In the genomic region with DNA sequence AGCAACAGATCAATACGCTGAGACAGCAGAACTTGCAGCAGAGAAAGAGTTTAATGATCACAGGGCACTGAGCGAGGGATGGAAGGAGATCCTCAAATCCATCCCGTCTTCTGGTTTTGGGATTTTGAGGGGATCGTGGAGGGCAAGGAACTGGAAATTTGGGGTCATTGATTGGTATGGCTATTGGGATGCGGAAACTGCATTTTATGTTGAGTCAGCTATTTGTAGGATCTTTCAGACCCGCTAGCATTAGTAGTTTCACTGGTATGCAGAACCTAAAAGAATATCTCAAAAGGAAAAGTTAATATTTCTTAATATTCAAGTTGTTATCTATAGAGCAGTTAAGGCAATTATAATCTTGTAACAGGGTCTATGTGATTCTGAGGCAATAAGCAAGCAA, we compare ENCODE assay signal across 24 cellular contexts.
DNase-seq lines count a peak whose midpoint lies in the region; ATAC-seq, FAIRE-seq and TF ChIP-seq lines count a peak whose summit lies in the region.
"Had no signal": no experiment of that assay in that cellular context is flagged by ENCODE, and none has a peak within 500 bp of the region (broad histone marks: within the 10 kb centered on the region; RNA-seq: fewer than 3 reads in every experiment).

No MANE protein-coding gene starts in this region.

- peaks cover 13% of the 10 kb centered on the region for H3K9me3 Mint-ChIP-seq in activated CD8-positive, alpha-beta T cell treated with anti-CD3 and anti-CD28 coated beads, Interleukin-2, amount 10 ng/mL, durations not matched to agents 7 days and 5 days (ENCODE audit: insufficient read depth)

- TF ChIP-seq RAD21 in A549 (conservative IDR thresholded peaks at IDR 0.05 in 1 of 2, IDR thresholded peaks at IDR 0.05 in 1 of 2) (no peak), IMR-90 (IDR thresholded peaks at IDR 0.05; ENCODE audit: low read length) (no peak), H1 (IDR thresholded peaks at IDR 0.05 in 1 of 2, conservative IDR thresholded peaks at IDR 0.05 in 1 of 2; ENCODE audit: low read depth in 2 of 2, low read length in 2 of 2) (no peak)

- dilution Hi-C loops in IMR-90 (cut with HindIII; ENCODE audit: low sequenced_read_pairs, unreplicated experiment) = no loop called here

- H3K56ac ChIP-seq in IMR-90 (ENCODE audit: extremely low read depth, insufficient read depth, low read length) (no peak overlapping the region), H1 (replicated peaks; ENCODE audit: insufficient read length, low read depth, low read length) (no peak overlapping the region)

- H2BK120ac ChIP-seq in IMR-90 (ENCODE audit: low read depth, low read length) (no peak overlapping the region), H1 (replicated peaks; ENCODE audit: low read depth, low read length) (no peak overlapping the region)

- CTCF ChIA-PET in A549 (lab: Yijun Ruan, JAX) (no interaction called here), IMR-90 (lab: Yijun Ruan, JAX) (no interaction called here), H1 (lab: Charles Lee; ENCODE audit: partially characterized antibody) (no interaction called here), OCI-LY7 (lab: Charles Lee; ENCODE audit: unreplicated experiment) (no interaction called here)
- CTCF ChIA-PET in activated CD8-positive, alpha-beta T cell treated with anti-CD3 and anti-CD28 coated beads, Interleukin-2, amount 10 ng/mL, durations not matched to agents 7 days and 5 days (lab: Charles Lee) = no interaction called here

- H3K4me1 ChIP-seq in A549 (no peaks in the 10 kb centered on the region), IMR-90 (ENCODE audit: control insufficient read depth, insufficient read depth, low read length) (no peaks in the 10 kb centered on the region), H1 (replicated peaks in 1 of 4; ENCODE audit: control insufficient read depth in 3 of 4, insufficient read depth in 4 of 4, low read length in 3 of 4) (peaks cover 2 to 8% (median 3%) of the 10 kb centered on the region in 4 experiments; a peak in 4 of 7 replicates), OCI-LY7 (ENCODE audit: insufficient read depth, low read length, poor library complexity, severe bottlenecking) (no peaks in the 10 kb centered on the region)
- H3K4me1 ChIP-seq: BE2C, BLaER1 had no signal

- no peak overlapping the region for H4K8ac ChIP-seq in IMR-90 (ENCODE audit: low read depth in 2 of 2, low read length in 2 of 2)
- H4K8ac ChIP-seq in H1 (ENCODE audit: extremely low read depth, insufficient read depth, low read length) = no peak overlapping the region

- ATAC-seq in A549 (no peak), IMR-90 (ENCODE audit: low read depth) (no peak)
- no peak for ATAC-seq in activated CD8-positive, alpha-beta T cell treated with anti-CD3 and anti-CD28 coated beads, Interleukin-2, amount 10 ng/mL, durations not matched to agents 7 days and 5 days
- ATAC-seq: GM12878 had no signal

- DNase-seq in A549 (ENCODE audit: low read depth in 1 of 2, low spot score in 1 of 2) (no peak), IMR-90 (no peak), H1 (ENCODE audit: low read depth in 1 of 2, low spot score in 2 of 2) (no peak), OCI-LY7 (ENCODE audit: low spot score) (no peak)
- no peak for DNase-seq in activated CD8-positive, alpha-beta T cell treated with anti-CD3 and anti-CD28 coated beads, Interleukin-2, amount 10 ng/mL, durations not matched to agents 7 days and 5 days
- DNase-seq: ACHN; BE2C; C1 segment of cervical spinal cord; CD4-positive, alpha-beta memory T cell; CD4-positive, CD25-positive, alpha-beta regulatory T cell; CD8-positive, alpha-beta memory T cell; COR-L47; DMS 273 treated with DMSO at 0.1 percent for 48 hours; DMS153; DMS53; DMS79; DND-41; EL; GDM1 had no signal

- H3K27ac ChIP-seq in A549 (no peak overlapping the region), IMR-90 (ENCODE audit: insufficient read depth, low read length) (no peak overlapping the region), H1 (ENCODE audit: low read depth, low read length) (no peak overlapping the region), OCI-LY7 (ENCODE audit: low read depth, low read length, poor library complexity, severe bottlenecking) (no peak overlapping the region)
- H3K27ac ChIP-seq: BLaER1 had no signal

- H3K18ac ChIP-seq in IMR-90 (ENCODE audit: low read depth, low read length) (no peak overlapping the region), H1 (ENCODE audit: extremely low read depth, low read length) (no peak overlapping the region)

- H2BK5ac ChIP-seq in IMR-90 (ENCODE audit: low read depth, low read length, poor library complexity, severe bottlenecking) (no peak overlapping the region), H1 (ENCODE audit: low read depth, low read length) (no peak overlapping the region)

- no peak overlapping the region for H2BK15ac ChIP-seq in IMR-90 (ENCODE audit: low read depth, low read length)
- no peak overlapping the region for H2BK15ac ChIP-seq in H1 (ENCODE audit: low read length)

- H4K20me1 ChIP-seq in IMR-90 (ENCODE audit: insufficient read depth, low read length) (no peaks in the 10 kb centered on the region), H1 (replicated peaks in 1 of 2; ENCODE audit: control insufficient read depth in 1 of 2, insufficient read depth in 2 of 2, low read length in 2 of 2) (no peaks in the 10 kb centered on the region), OCI-LY7 (ENCODE audit: insufficient read depth, low read length) (no peaks in the 10 kb centered on the region)
- H4K20me1 ChIP-seq: BLaER1 had no signal

- FAIRE-seq in A549 (lab: Jason Lieb, UNC) (no peak), H1 (lab: Jason Lieb, UNC) (no peak)
- FAIRE-seq: GM12878, GM12892, GM18507 had no signal

- no peaks in the 10 kb centered on the region for H3K4me1 Mint-ChIP-seq in activated CD8-positive, alpha-beta T cell treated with anti-CD3 and anti-CD28 coated beads, Interleukin-2, amount 10 ng/mL, durations not matched to agents 7 days and 5 days (ENCODE audit: low read depth)
- H3K4me1 Mint-ChIP-seq: CD14-positive monocyte; CD4-positive, alpha-beta memory T cell; CD4-positive, CD25-positive, alpha-beta regulatory T cell; CD8-positive, alpha-beta memory T cell had no signal

- H3K14ac ChIP-seq in IMR-90 (replicated peaks; ENCODE audit: low read depth, low read length) (no peak overlapping the region), H1 (ENCODE audit: insufficient read length) (no peak overlapping the region)

- H2AFZ ChIP-seq in IMR-90 (replicated peaks; ENCODE audit: low read length, poor library complexity) (no peak overlapping the region), H1 (ENCODE audit: low read length) (no peak overlapping the region), OCI-LY7 (ENCODE audit: low read length) (no peak overlapping the region)

- no TSS peak for BruUV-seq in IMR-90 (replicated peaks; lab: Mats Ljungman, UMichigan)
- no TSS peak for BruUV-seq in OCI-LY7 (replicated peaks; lab: Mats Ljungman, UMichigan)

- no peak overlapping the region for H3K4me2 ChIP-seq in A549
- no peak overlapping the region for H3K4me2 ChIP-seq in IMR-90 (ENCODE audit: low read depth, low read length)
- H3K4me2 ChIP-seq in H1 (ENCODE audit: insufficient read depth in 1 of 2, low read depth in 2 of 2, low read length in 2 of 2) = no peak overlapping the region
- H3K4me2 ChIP-seq in OCI-LY7 (ENCODE audit: low read length) = no peak overlapping the region
- H3K4me2 ChIP-seq: BLaER1 had no signal

- intact Hi-C loops in IMR-90 (cut with micrococcal nuclease) (no loop called here), OCI-LY7 (cut with micrococcal nuclease; ENCODE audit: unreplicated experiment) (no loop called here)

- H3K4ac ChIP-seq in IMR-90 (ENCODE audit: low read depth, low read length) = no peak overlapping the region
- H3K4ac ChIP-seq in H1 (replicated peaks; ENCODE audit: insufficient read length, low read depth, low read length) = no peak overlapping the region

- 7% methylated on average over 6 of the region's 6 CpGs for WGBS in A549 (ENCODE audit: missing lambda C conversion rate)
- WGBS in IMR-90 (ENCODE audit: extremely low coverage in 2 of 2, insufficient read length in 1 of 2), 2 experiments = 67% methylated on average over 1 of the region's 6 CpGs; no CpG with 5 or more reads in 1 of the 2 experiments
- WGBS in H1 (ENCODE audit: extremely low coverage in 1 of 2, insufficient coverage in 1 of 2, insufficient read length in 1 of 2, insufficient replicate concordance in 2 of 2, low coverage in 1 of 2, low lambda C conversion rate in 2 of 2, missing lambda C conversion rate in 1 of 2), 2 experiments = 91% methylated on average over 6 of the region's 6 CpGs; no CpG with 5 or more reads in 1 of the 2 experiments

- H2AK5ac ChIP-seq in IMR-90 (ENCODE audit: low read depth, low read length) = no peak overlapping the region
- H2AK5ac ChIP-seq in H1 (ENCODE audit: low read depth, low read length) = peak overlapping the region; percentile 71; the same call in 1 of the 2 replicates

- H2BK20ac ChIP-seq in IMR-90 (ENCODE audit: low read depth, low read length) (no peak overlapping the region), H1 (ENCODE audit: low read length) (no peak overlapping the region)

- no peaks in the 10 kb centered on the region for H3K9me2 ChIP-seq in OCI-LY7 (ENCODE audit: insufficient read depth, low read length)

- H3K36me3 Mint-ChIP-seq in activated CD8-positive, alpha-beta T cell treated with anti-CD3 and anti-CD28 coated beads, Interleukin-2, amount 10 ng/mL, durations not matched to agents 7 days and 5 days (ENCODE audit: low read depth) = no peaks in the 10 kb centered on the region
- H3K36me3 Mint-ChIP-seq: CD14-positive monocyte; CD4-positive, CD25-positive, alpha-beta regulatory T cell; CD8-positive, alpha-beta memory T cell had no signal

- H3K9me3 ChIP-seq in A549 (no peaks in the 10 kb centered on the region; the same call in 2 of the 3 replicates), IMR-90 (ENCODE audit: control insufficient read depth, insufficient read depth, low read length) (peaks cover 9% of the 10 kb centered on the region), H1 (ENCODE audit: insufficient read depth in 2 of 2, low read depth in 1 of 2, low read length in 1 of 2) (peaks cover 0 to 3% of the 10 kb centered on the region in 2 experiments; a peak in 1 of 4 replicates), OCI-LY7 (ENCODE audit: low read length) (no peaks in the 10 kb centered on the region)
- H3K9me3 ChIP-seq: BE2C, BLaER1 had no signal

- H3K9ac ChIP-seq in IMR-90 (ENCODE audit: low read depth, low read length) (no peak overlapping the region), H1 (replicated peaks in 1 of 4; ENCODE audit: extremely low read depth in 1 of 4, low read depth in 3 of 4, low read length in 3 of 4) (no peak overlapping the region)
- H3K9ac ChIP-seq: BLaER1 had no signal

- H3K4me3 Mint-ChIP-seq in activated CD8-positive, alpha-beta T cell treated with anti-CD3 and anti-CD28 coated beads, Interleukin-2, amount 10 ng/mL, durations not matched to agents 7 days and 5 days = no peak overlapping the region
- H3K4me3 Mint-ChIP-seq: CD14-positive monocyte; CD4-positive, alpha-beta memory T cell; CD4-positive, CD25-positive, alpha-beta regulatory T cell; CD8-positive, alpha-beta memory T cell had no signal

- no peak overlapping the region for H2AK9ac ChIP-seq in IMR-90 (replicated peaks; ENCODE audit: low read depth, low read length, poor library complexity)

- H4K91ac ChIP-seq in IMR-90 (ENCODE audit: insufficient read depth, low read depth, low read length) (no peak overlapping the region), H1 (replicated peaks; ENCODE audit: insufficient read length, low read length) (no peak overlapping the region)

- TF ChIP-seq EP300 in A549 (IDR thresholded peaks at IDR 0.05) (no peak), H1 (IDR thresholded peaks at IDR 0.05; ENCODE audit: borderline replicate concordance in 1 of 2, low read depth in 2 of 2, low read length in 2 of 2) (no peak)

- H3K27ac Mint-ChIP-seq in activated CD8-positive, alpha-beta T cell treated with anti-CD3 and anti-CD28 coated beads, Interleukin-2, amount 10 ng/mL, durations not matched to agents 7 days and 5 days = no peak overlapping the region
- H3K27ac Mint-ChIP-seq: CD14-positive monocyte; CD4-positive, alpha-beta memory T cell; CD4-positive, CD25-positive, alpha-beta regulatory T cell had no signal

- peaks cover 0 to 22% of the 10 kb centered on the region in 2 experiments; a peak in 1 of 4 replicates for H3K79me2 ChIP-seq in H1 (ENCODE audit: control insufficient read depth in 1 of 2, insufficient read depth in 2 of 2, low read length in 2 of 2)
- H3K79me2 ChIP-seq in OCI-LY7 (ENCODE audit: insufficient read depth, low read depth, low read length) = no peaks in the 10 kb centered on the region

- H3K79me1 ChIP-seq in IMR-90 (ENCODE audit: low read depth in 1 of 2, low read length in 2 of 2) (no peaks in the 10 kb centered on the region), H1 (ENCODE audit: low read depth, low read length) (peaks cover 4% of the 10 kb centered on the region)

- TF ChIP-seq CTCF in A549 (IDR thresholded peaks at IDR 0.05) (no peak), IMR-90 (conservative IDR thresholded peaks at IDR 0.05; ENCODE audit: low read depth, low read length) (no peak), H1 (IDR thresholded peaks at IDR 0.05; ENCODE audit: control extremely low read depth in 1 of 3, insufficient read depth in 1 of 3, low read depth in 1 of 3, low read length in 3 of 3) (no peak), OCI-LY7 (conservative IDR thresholded peaks at IDR 0.05; ENCODE audit: low read length) (no peak)

- H3K4me3 ChIP-seq in A549 = no peak overlapping the region
- no peak overlapping the region for H3K4me3 ChIP-seq in IMR-90 (ENCODE audit: insufficient read depth, low read depth, low read length)
- no peak overlapping the region for H3K4me3 ChIP-seq in H1 (ENCODE audit: extremely low read depth in 1 of 4, insufficient read depth in 2 of 4, low read depth in 3 of 4, low read length in 4 of 4)
- no peak overlapping the region for H3K4me3 ChIP-seq in OCI-LY7 (ENCODE audit: low read depth, low read length, poor library complexity, severe bottlenecking)
- H3K4me3 ChIP-seq: BLaER1, GM12878 had no signal

- H3K36me3 ChIP-seq in IMR-90 (ENCODE audit: control insufficient read depth, insufficient read depth, low read length) = no peaks in the 10 kb centered on the region
- H3K36me3 ChIP-seq in H1 (ENCODE audit: control insufficient read depth in 2 of 4, insufficient read depth in 4 of 4, low read length in 3 of 4) = peaks cover 0 to 4% (median 1%) of the 10 kb centered on the region in 4 experiments; a peak in 2 of 8 replicates
- no peaks in the 10 kb centered on the region for H3K36me3 ChIP-seq in OCI-LY7 (ENCODE audit: insufficient read depth, low read length)
- H3K36me3 ChIP-seq: BE2C, BLaER1 had no signal

- in situ Hi-C loops in IMR-90 (cut with MboI; ENCODE audit: low sequenced_read_pairs) = no loop called here

- no peaks in the 10 kb centered on the region for H3K27me3 Mint-ChIP-seq in activated CD8-positive, alpha-beta T cell treated with anti-CD3 and anti-CD28 coated beads, Interleukin-2, amount 10 ng/mL, durations not matched to agents 7 days and 5 days (ENCODE audit: low read depth)
- H3K27me3 Mint-ChIP-seq: CD4-positive, alpha-beta memory T cell; CD4-positive, CD25-positive, alpha-beta regulatory T cell; CD8-positive, alpha-beta memory T cell had no signal

- H3K23me2 ChIP-seq in H1 (ENCODE audit: low read depth, low read length) = no peaks in the 10 kb centered on the region

- H3K23ac ChIP-seq in IMR-90 (ENCODE audit: low read depth, low read length) (no peak overlapping the region), H1 (ENCODE audit: insufficient read length) (no peak overlapping the region)

- TF ChIP-seq POLR2A in A549 (IDR thresholded peaks at IDR 0.05; ENCODE audit: low read length) (no peak), IMR-90 (IDR thresholded peaks at IDR 0.05; ENCODE audit: low read depth, low read length) (no peak), H1 (IDR thresholded peaks at IDR 0.05; ENCODE audit: control extremely low read depth in 1 of 2, low read depth in 2 of 2, low read length in 2 of 2) (no peak)

- H3K27me3 ChIP-seq in IMR-90 (ENCODE audit: control insufficient read depth, insufficient read depth, low read length) (no peaks in the 10 kb centered on the region), H1 (replicated peaks in 1 of 4; ENCODE audit: control insufficient read depth in 3 of 4, extremely low read depth in 1 of 4, insufficient read depth in 3 of 4, low read length in 3 of 4) (no peaks in the 10 kb centered on the region)
- H3K27me3 ChIP-seq: BE2C, BLaER1 had no signal

- no peaks in the 10 kb centered on the region for H3K9me1 ChIP-seq in IMR-90 (ENCODE audit: insufficient read depth, low read length)

- no peak overlapping the region for H2BK12ac ChIP-seq in H1 (ENCODE audit: low read depth, low read length)

- POLR2A ChIA-PET in A549 (lab: Yijun Ruan, JAX) (no interaction called here), IMR-90 (lab: Charles Lee; ENCODE audit: unreplicated experiment) (no interaction called here), H1 (lab: Charles Lee; ENCODE audit: partially characterized antibody) (interaction anchor here (0.9 kb wide), 1 partner anchor 13 kb away, joined by 4 read pairs; no protein-coding TSS in a partner anchor), OCI-LY7 (lab: Charles Lee) (no interaction called here)
- POLR2A ChIA-PET in activated CD8-positive, alpha-beta T cell treated with anti-CD3 and anti-CD28 coated beads, Interleukin-2, amount 10 ng/mL, durations not matched to agents 7 days and 5 days (lab: Charles Lee) = no interaction called here

- no peak overlapping the region for H4K5ac ChIP-seq in IMR-90 (ENCODE audit: low read depth, low read length)
- H4K5ac ChIP-seq in H1 (ENCODE audit: insufficient read length, low read depth, low read length) = no peak overlapping the region
